8 cellular contexts compared by ENCODE assay signal in genomic region chr5:28344803-28345433, GRCh38.
DNase-seq lines count a peak whose midpoint lies in the region; ATAC-seq and TF ChIP-seq lines count a peak whose summit lies in the region.

No MANE protein-coding gene starts in this region.

- no peaks in the 10 kb centered on the region for H3F3A ChIP-seq in GM23248 (ENCODE audit: insufficient read depth)
- H3F3A ChIP-seq in neural cell (ENCODE audit: insufficient read depth, low read length, poor library complexity, severe bottlenecking): no peaks in the 10 kb centered on the region

- H3K9me2 ChIP-seq in GM23248 (ENCODE audit: insufficient read depth) (no peaks in the 10 kb centered on the region), neural cell (ENCODE audit: insufficient read depth, low read length) (no peaks in the 10 kb centered on the region)

- H3K36me3 ChIP-seq in GM23248 (ENCODE audit: low read depth) (no peaks in the 10 kb centered on the region), neural cell (ENCODE audit: insufficient read depth, low read length) (no peaks in the 10 kb centered on the region)

- H3K4me2 ChIP-seq in GM23248 (ENCODE audit: unreplicated experiment) (no peak overlapping the region), neural cell (ENCODE audit: low read length) (no peak overlapping the region)

- no peak overlapping the region for H3K27ac ChIP-seq in GM23248
- no peak overlapping the region for H3K27ac ChIP-seq in neural cell (ENCODE audit: low read length)

- peak; percentile 0 for DNase-seq in GM23248
- DNase-seq in NCI-H1417 treated with DMSO at 0.1 percent for 48 hours (lab: John Stamatoyannopoulos, UW): peak; percentile 3
- peak; percentile 47 for DNase-seq in astrocyte of the hippocampus (ENCODE audit: low read depth, low spot score)
- no peak for DNase-seq in effector CD4-positive, alpha-beta T cell
- DNase-seq in germinal center (ENCODE audit: low spot score): no peak

- TF ChIP-seq RAD21 in neural cell (conservative IDR thresholded peaks at IDR 0.05): no peak

- no peaks in the 10 kb centered on the region for H4K20me1 ChIP-seq in GM23248 (ENCODE audit: insufficient read depth)
- no peaks in the 10 kb centered on the region for H4K20me1 ChIP-seq in neural cell (ENCODE audit: insufficient read depth)

- H3K9me3 ChIP-seq in GM23248 (ENCODE audit: low read depth) (no peaks in the 10 kb centered on the region), neural cell (ENCODE audit: low read length) (no peaks in the 10 kb centered on the region)

- H3K27me3 ChIP-seq in GM23248 (replicated peaks; ENCODE audit: insufficient read depth): no peaks in the 10 kb centered on the region
- no peaks in the 10 kb centered on the region for H3K27me3 ChIP-seq in neural cell (ENCODE audit: insufficient read depth, low read depth, low read length)

- ATAC-seq in HG02852 (IDR thresholded peaks at IDR 0.05; ENCODE audit: unreplicated experiment): no peak
- ATAC-seq in HG03108 (IDR thresholded peaks at IDR 0.05; ENCODE audit: unreplicated experiment): no peak

- H2AFZ ChIP-seq in GM23248 (no peak overlapping the region), neural cell (ENCODE audit: low read depth, low read length) (no peak overlapping the region)

- H3K9ac ChIP-seq in GM23248 (no peak overlapping the region), neural cell (ENCODE audit: low read length) (no peak overlapping the region)

- TF ChIP-seq CTCF in neural cell (IDR thresholded peaks at IDR 0.05; ENCODE audit: poor library complexity, severe bottlenecking): peak; percentile 12

- in situ Hi-C loops in GM23248 (cut with MboI): no loop called here

- TF ChIP-seq EP300 in neural cell (conservative IDR thresholded peaks at IDR 0.05; ENCODE audit: poor library complexity, severe bottlenecking): no peak

- no peak overlapping the region for H3K4me3 ChIP-seq in GM23248
- no peak overlapping the region for H3K4me3 ChIP-seq in neural cell (ENCODE audit: low read length)

- 34 to 40% methylated on average over 5 of the region's 5 CpGs for WGBS in GM23248 (ENCODE audit: low coverage in 1 of 2, low lambda C conversion rate in 2 of 2, missing lambda C conversion rate in 2 of 2), 2 experiments

- no peaks in the 10 kb centered on the region for H3K4me1 ChIP-seq in GM23248 (ENCODE audit: insufficient read depth)

- H3K79me2 ChIP-seq in GM23248 (ENCODE audit: insufficient read depth) (no peaks in the 10 kb centered on the region), neural cell (replicated peaks; ENCODE audit: insufficient read depth, low read length) (no peaks in the 10 kb centered on the region)

TF ChIP-seq in neural cell, 6 proteins besides CTCF, POLR2A, EP300 and RAD21:
- no peak for TF ChIP-seq POLR2AphosphoS5 (IDR thresholded peaks at IDR 0.05)
- no peak for TF ChIP-seq EZH2 (IDR thresholded peaks at IDR 0.05; ENCODE audit: borderline replicate concordance, insufficient read depth, low read length, poor library complexity, severe bottlenecking)
- no peak for TF ChIP-seq MXI1 (conservative IDR thresholded peaks at IDR 0.05; ENCODE audit: poor library complexity, severe bottlenecking)
- TF ChIP-seq SMC3 (conservative IDR thresholded peaks at IDR 0.05; ENCODE audit: poor library complexity): no peak
- no peak for TF ChIP-seq TAF1 (IDR thresholded peaks at IDR 0.05; ENCODE audit: low read depth)
- TF ChIP-seq REST (IDR thresholded peaks at IDR 0.05; ENCODE audit: borderline replicate concordance): no peak

Comparison
In these comparisons a context has a peak if more than half of its experiments do, and no peak if none do; other contexts are left out.
1. DNase-seq: peak in GM23248 (single experiment), NCI-H1417 treated with DMSO at 0.1 percent for 48 hours (single experiment) and astrocyte of the hippocampus (single experiment); none in effector CD4-positive, alpha-beta T cell (single experiment) and germinal center (single experiment).